ENCODE assay signal across 1 cellular context in genomic region chr17:49003557-49004511, GRCh38.
TF ChIP-seq lines count a peak whose summit lies in the region.

No MANE protein-coding gene starts in this region.

TF ChIP-seq in endothelial cell of umbilical vein, 7 proteins besides CTCF, POLR2A, EP300 and RAD21 (continued from another document):
- TF ChIP-seq EZH2 (IDR thresholded peaks at IDR 0.05; ENCODE audit: borderline replicate concordance, low read depth, low read length, severe bottlenecking) (no peak), GATA2 (IDR thresholded peaks at IDR 0.05; ENCODE audit: insufficient read depth, insufficient read length, low read depth, low read length) (no peak), POLR2AphosphoS5 (IDR thresholded peaks at IDR 0.05; ENCODE audit: insufficient read depth, low read depth, low read length) (no peak)
